8 cellular contexts compared by ENCODE assay signal in genomic region chr5:132294728-132295504, GRCh38. TPM values are rescaled to one million over a fixed set of nuclear protein-coding genes. Genes with fewer than 3 reads are reported as not detected.
DNase-seq lines count a peak whose midpoint lies in the region; ATAC-seq, FAIRE-seq and TF ChIP-seq lines count a peak whose summit lies in the region.

No MANE protein-coding gene starts in this region.

- CTCF ChIA-PET in A549 (lab: Yijun Ruan, JAX) = interaction anchor here (0.5 to 2.3 kb wide), 9 partner anchors 21 to 682 kb away, joined by 3 to 9 read pairs (median 4); partner anchors contain the start of gene IRF1

- ATAC-seq in A549 = peak; percentile 61
- peak; percentile 20 for ATAC-seq in GM19455 (IDR thresholded peaks at IDR 0.05; ENCODE audit: unreplicated experiment)
- peak; percentile 47 to 71 for ATAC-seq in lower lobe of right lung

- no peak for TF ChIP-seq POLR2A in A549 (IDR thresholded peaks at IDR 0.05; ENCODE audit: low read length)

- DNase-seq in A549 (ENCODE audit: low read depth in 1 of 2, low spot score in 1 of 2) (peak; percentile 79 to 83), LNCaP clone FGC (ENCODE audit: low read depth) (no peak), lower lobe of right lung (peak; percentile 90), GM19239 (ENCODE audit: insufficient read length, low spot score) (no peak)
- peak; percentile 81 for DNase-seq in activated CD4-positive, alpha-beta T cell treated with anti-CD3 and anti-CD28 coated beads for 4 hours
- DNase-seq in stimulated activated CD8-positive, alpha-beta memory T cell treated with anti-CD3 and anti-CD28 coated beads, Interleukin-12 subunit alpha, Interleukin-12 subunit beta, amount 100 ng/mL, for 4 hours (ENCODE audit: low read depth) = peak; percentile 60

- H3K36me3 Mint-ChIP-seq in dendritic cell treated with granulocyte-macrophage colony-stimulating factor and Interleukin-4, amounts not matched to agents 40 ng/mL and 50 ng/mL, for 4 days (ENCODE audit: low read depth) = peaks cover 6% of the 10 kb centered on the region

- intact Hi-C loops in dendritic cell treated with granulocyte-macrophage colony-stimulating factor and Interleukin-4, amounts not matched to agents 40 ng/mL and 50 ng/mL, for 4 days (cut with micrococcal nuclease) = loop anchor here (5.0 kb wide), 1 partner anchor 72 kb away; the partner anchor contains the start of gene SLC22A5
- intact Hi-C loops in lower lobe of right lung (cut with DNase I) = no loop called here

- H3K27me3 ChIP-seq in lower lobe of right lung (ENCODE audit: low read depth) = no peaks in the 10 kb centered on the region

- H3K36me3 ChIP-seq in lower lobe of right lung = no peaks in the 10 kb centered on the region

- peak overlapping the region; percentile 93 for H3K4me3 Mint-ChIP-seq in dendritic cell treated with granulocyte-macrophage colony-stimulating factor and Interleukin-4, amounts not matched to agents 40 ng/mL and 50 ng/mL, for 4 days

- POLR2A ChIA-PET in A549 (lab: Yijun Ruan, JAX) = interaction anchor here (1.2 to 3.2 kb wide), 11 partner anchors 8 to 230 kb away, joined by 3 to 81 read pairs (median 10); partner anchors contain the start of genes IRF1, P4HA2 and SLC22A5

- H3K4me1 ChIP-seq in A549 (peaks cover 34% of the 10 kb centered on the region), lower lobe of right lung (peaks cover 28% of the 10 kb centered on the region)

- H3K27ac ChIP-seq in A549 (peak overlapping the region; percentile 95 to 99), lower lobe of right lung (peak overlapping the region; percentile 93)

- peak in 1 of 2 experiments; percentile 47; a peak in 1 of 5 replicates for TF ChIP-seq EP300 in A549 (IDR thresholded peaks at IDR 0.05)

- peak overlapping the region; percentile 65 for H3K4me3 ChIP-seq in A549
- H3K4me3 ChIP-seq in LNCaP clone FGC (ENCODE audit: low read depth, low read length) = peak overlapping the region; percentile 59
- peak overlapping the region; percentile 64 for H3K4me3 ChIP-seq in lower lobe of right lung

- peak overlapping the region; percentile 99 for H3K27ac Mint-ChIP-seq in dendritic cell treated with granulocyte-macrophage colony-stimulating factor and Interleukin-4, amounts not matched to agents 40 ng/mL and 50 ng/mL, for 4 days

- FAIRE-seq in A549 (lab: Jason Lieb, UNC) (no peak), GM19239 (lab: Jason Lieb, UNC) (no peak)

- no peaks in the 10 kb centered on the region for H3K27me3 Mint-ChIP-seq in dendritic cell treated with granulocyte-macrophage colony-stimulating factor and Interleukin-4, amounts not matched to agents 40 ng/mL and 50 ng/mL, for 4 days

- no peak for TF ChIP-seq CTCF in A549 (IDR thresholded peaks at IDR 0.05)
- TF ChIP-seq CTCF in LNCaP clone FGC (IDR thresholded peaks at IDR 0.05; ENCODE audit: control insufficient read depth, extremely low read depth, insufficient read depth) = no peak
- no peak for TF ChIP-seq CTCF in lower lobe of right lung (IDR thresholded peaks at IDR 0.05)

- H3K4me1 Mint-ChIP-seq in dendritic cell treated with granulocyte-macrophage colony-stimulating factor and Interleukin-4, amounts not matched to agents 40 ng/mL and 50 ng/mL, for 4 days (ENCODE audit: low read depth) = peaks cover 68% of the 10 kb centered on the region

- WGBS in A549 (ENCODE audit: missing lambda C conversion rate) = under 1% methylated on average over 15 of the region's 50 CpGs

- H3K4me2 ChIP-seq in A549 = peak overlapping the region; percentile 82

- no peaks in the 10 kb centered on the region for H3K9me3 Mint-ChIP-seq in dendritic cell treated with granulocyte-macrophage colony-stimulating factor and Interleukin-4, amounts not matched to agents 40 ng/mL and 50 ng/mL, for 4 days

- no peaks in the 10 kb centered on the region for H3K9me3 ChIP-seq in A549
- no peaks in the 10 kb centered on the region for H3K9me3 ChIP-seq in lower lobe of right lung

- TF ChIP-seq RAD21 in A549 (conservative IDR thresholded peaks at IDR 0.05 in 1 of 2, IDR thresholded peaks at IDR 0.05 in 1 of 2) = no peak

TF ChIP-seq in A549, 52 proteins besides CTCF, POLR2A, EP300 and RAD21 (continues in another document):
- TF ChIP-seq ELK1 (IDR thresholded peaks at IDR 0.05; ENCODE audit: low read depth, low read length) = no peak
- no peak for TF ChIP-seq HEYL (CRISPR knock-in tag; IDR thresholded peaks at IDR 0.05)
- peak; percentile 26; the same call in 1 of the 2 replicates for TF ChIP-seq FOSL2 (IDR thresholded peaks at IDR 0.05)
- peak; percentile 85 for TF ChIP-seq FOSL2 (CRISPR knock-in tag; IDR thresholded peaks at IDR 0.05)
- no peak for TF ChIP-seq PBX3 (IDR thresholded peaks at IDR 0.05)
- TF ChIP-seq FOXS1 (CRISPR knock-in tag; IDR thresholded peaks at IDR 0.05) = no peak
- TF ChIP-seq ATOH8 (CRISPR knock-in tag; IDR thresholded peaks at IDR 0.05; ENCODE audit: low read depth) = no peak
- no peak for TF ChIP-seq CBX8 (IDR thresholded peaks at IDR 0.05)
- TF ChIP-seq CHD4 (IDR thresholded peaks at IDR 0.05; ENCODE audit: borderline replicate concordance) = no peak
- peak in 1 of 2 experiments; percentile 32; a peak in 1 of 4 replicates for TF ChIP-seq CEBPB (IDR thresholded peaks at IDR 0.05)
- no peak for TF ChIP-seq KDM1A (IDR thresholded peaks at IDR 0.05; ENCODE audit: low read depth)
- TF ChIP-seq CBX2 (IDR thresholded peaks at IDR 0.05; ENCODE audit: borderline replicate concordance, low read depth) = no peak
- peak; percentile 30 for TF ChIP-seq CHD2 (IDR thresholded peaks at IDR 0.05; ENCODE audit: low read length, partially characterized antibody)
- TF ChIP-seq HDAC2 (IDR thresholded peaks at IDR 0.05) = no peak
- no peak for TF ChIP-seq SREBF2 (IDR thresholded peaks at IDR 0.05)
- TF ChIP-seq MAZ (IDR thresholded peaks at IDR 0.05; ENCODE audit: borderline replicate concordance, low read depth, low read length) = no peak
- TF ChIP-seq TFCP2L1 (CRISPR knock-in tag; IDR thresholded peaks at IDR 0.05) = no peak
- no peak for TF ChIP-seq PHF8 (IDR thresholded peaks at IDR 0.05; ENCODE audit: borderline replicate concordance, low read depth)
- TF ChIP-seq MAX (IDR thresholded peaks at IDR 0.05) = peak; percentile 20; the same call in 1 of the 2 replicates
- peak; percentile 55; the same call in 1 of the 2 replicates for TF ChIP-seq BHLHE40 (IDR thresholded peaks at IDR 0.05; ENCODE audit: low read depth, low read length)
- peak; percentile 45; the same call in 1 of the 2 replicates for TF ChIP-seq GATA3 (IDR thresholded peaks at IDR 0.05; ENCODE audit: borderline replicate concordance)
- TF ChIP-seq MAFK (IDR thresholded peaks at IDR 0.05; ENCODE audit: partially characterized antibody) = no peak
- no peak for TF ChIP-seq ZC3H11A (IDR thresholded peaks at IDR 0.05)
- TF ChIP-seq MYC (IDR thresholded peaks at IDR 0.05; ENCODE audit: borderline replicate concordance, low read length) = no peak
- TF ChIP-seq JUN (IDR thresholded peaks at IDR 0.05) = peak in 1 of 2 experiments; percentile 67; a peak in 2 of 5 replicates
- TF ChIP-seq RCOR1 (IDR thresholded peaks at IDR 0.05; ENCODE audit: low read depth, low read length) = no peak

RNA-seq across cellular contexts. Expression of gene SLC22A4, which starts 0.7 kb away (rescaled TPM):
- polyA plus RNA-seq in A549 (2011; rRNA removed) (4.1 and 4.6 TPM in 2 replicates), A549 (2017; fragmentation: RNase III; extraction: RNeasy Plus Mini Kit Qiagen cat#74134 plus additional on column Dnase treatment) (3.2 to 4.2 TPM (median 3.6 TPM) in 3 replicates)
- 2.1 and 3.2 TPM in 2 replicates for polyA plus RNA-seq in A549 (2012; cell fraction: cytosol; rRNA removed)
- polyA plus RNA-seq in A549 (2012; cell fraction: nucleus; rRNA removed) = 8.2 and 10.1 TPM in 2 replicates
- 5.6 and 6.8 TPM in 2 replicates for polyA minus RNA-seq in A549 (2011; rRNA and poly(A)+ RNA removed)
- total RNA-seq in lower lobe of right lung = 8.5 TPM

RNA-seq across cellular contexts. Expression of gene PDLIM4, which starts 37.4 kb away (rescaled TPM):
- polyA plus RNA-seq in A549 (2011; rRNA removed) = not detected in 2 replicates
- 0.07 and 0.09 TPM in 2 replicates for polyA plus RNA-seq in A549 (2012; cell fraction: cytosol; rRNA removed)
- polyA plus RNA-seq in A549 (2012; cell fraction: nucleus; rRNA removed) = 0.42 and 0.56 TPM in 2 replicates
- polyA plus RNA-seq in A549 (2017; fragmentation: RNase III; extraction: RNeasy Plus Mini Kit Qiagen cat#74134 plus additional on column Dnase treatment) = 0.09 to 0.28 TPM (median 0.20 TPM) in 3 replicates
- 0.39 TPM in 1 of 2 replicates, not detected in the other for polyA minus RNA-seq in A549 (2011; rRNA and poly(A)+ RNA removed)
- total RNA-seq in lower lobe of right lung = 6.7 TPM

Comparison
In these comparisons a context has a peak if more than half of its experiments do, and no peak if none do; other contexts are left out.
1. DNase-seq: peak in A549 (2 of 2), activated CD4-positive, alpha-beta T cell treated with anti-CD3 and anti-CD28 coated beads for 4 hours (2 of 2), lower lobe of right lung (single experiment) and stimulated activated CD8-positive, alpha-beta memory T cell treated with anti-CD3 and anti-CD28 coated beads, Interleukin-12 subunit alpha, Interleukin-12 subunit beta, amount 100 ng/mL, for 4 hours (single experiment); none in LNCaP clone FGC (single experiment) and GM19239 (single experiment).
2. Peak in every context shown above with its lines, with median percentiles within 50 percentile points of each other: ATAC-seq and H3K4me3 ChIP-seq.